2 cellular contexts compared by ENCODE assay signal in genomic region chr22:35575116-35575748, GRCh38.
A peak's percentile ranks its signal among the peaks of the same experiment; 100 is the strongest.
TF ChIP-seq lines count a peak whose summit lies in the region.

No MANE protein-coding gene starts in this region.

TF ChIP-seq in HepG2, 621 proteins besides CTCF, POLR2A, EP300 and RAD21:
- TF ChIP-seq ZNF629 (CRISPR knock-in tag; conservative IDR thresholded peaks at IDR 0.05) (peak; percentile 82), BATF2 (CRISPR knock-in tag; IDR thresholded peaks at IDR 0.05) (no peak)

TF ChIP-seq in GM12878, 131 proteins besides CTCF, POLR2A, EP300 and RAD21:
- TF ChIP-seq USF1 (IDR thresholded peaks at IDR 0.05; ENCODE audit: borderline replicate concordance, extremely low read length, insufficient read depth, low read depth, low read length) = peak; percentile 20
- TF ChIP-seq PBX3 (IDR thresholded peaks at IDR 0.05; ENCODE audit: insufficient replicate concordance, low read depth, low read length) = peak; percentile 67
- peak; percentile 82 for TF ChIP-seq PKNOX1 (IDR thresholded peaks at IDR 0.05)
- no peak for TF ChIP-seq ZNF687 (IDR thresholded peaks at IDR 0.05)
TF ChIP-seq in GM12878: peak in this region for 3.
